Comparison of ENCODE assay signal across 8 cellular contexts in the genomic region with DNA sequence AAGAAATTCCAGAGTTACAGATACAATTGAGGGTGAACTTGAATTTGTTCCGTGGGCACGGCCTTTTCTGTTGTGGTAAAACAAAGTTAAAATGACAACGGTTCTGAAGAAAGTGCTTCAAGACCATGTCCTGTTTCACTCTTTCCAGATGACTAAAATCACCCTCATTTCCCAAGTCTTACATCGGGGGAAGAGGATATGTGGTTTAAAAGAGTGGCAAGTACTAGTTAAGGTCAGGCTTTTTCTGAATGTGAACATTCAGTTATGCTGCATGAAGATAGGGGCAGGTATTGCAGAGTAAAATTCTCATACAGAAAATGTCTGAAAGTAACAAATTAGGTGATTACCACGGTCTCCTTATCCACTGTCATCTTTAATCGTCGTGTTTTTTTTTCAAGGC.
DNase-seq lines count a peak whose midpoint lies in the region; ATAC-seq, FAIRE-seq and TF ChIP-seq lines count a peak whose summit lies in the region.
"Not testable (repeated sequence)": the region's sequence is repeated elsewhere in the genome, so short reads cannot be mapped to it uniquely, and the experiment has no call there.

No MANE protein-coding gene starts in this region.

- BruUV-seq in K562 (replicated peaks; lab: Mats Ljungman, UMichigan) = not testable (repeated sequence)

- CTCF ChIA-PET in CD4-positive, alpha-beta T cell (lab: Charles Lee); activated CD8-positive, alpha-beta T cell treated with anti-CD3 and anti-CD28 coated beads, Interleukin-2, amount 10 ng/mL, durations not matched to agents 7 days and 5 days (lab: Charles Lee); activated naive CD4-positive, alpha-beta T cell treated with anti-CD3 and anti-CD28 coated beads for 36 hours (lab: Charles Lee); K562 (lab: Yijun Ruan, JAX; ENCODE audit: low intra/inter-chr PET ratio); naive thymus-derived CD4-positive, alpha-beta T cell (lab: Charles Lee): not testable (repeated sequence)

- WGBS in K562 (ENCODE audit: insufficient coverage, low coverage, missing lambda C conversion rate) = 4% methylated on average over 3 of the region's 7 CpGs

- not testable (repeated sequence) for H3K27me3 Mint-ChIP-seq in CD4-positive, alpha-beta T cell; T-helper 2 cell treated with Interferon-gamma antibody and Interleukin-4, amounts not matched to agents 5 μg/mL and 100 μg/mL, for 36 hours (ENCODE audit: low read depth); activated CD8-positive, alpha-beta T cell treated with anti-CD3 and anti-CD28 coated beads, Interleukin-2, amount 10 ng/mL, durations not matched to agents 7 days and 5 days (ENCODE audit: low read depth); activated naive CD4-positive, alpha-beta T cell treated with anti-CD3 and anti-CD28 coated beads for 36 hours (ENCODE audit: low read depth); naive thymus-derived CD4-positive, alpha-beta T cell

- peak overlapping the region; percentile 81 for H3K27ac Mint-ChIP-seq in CD4-positive, alpha-beta T cell
- H3K27ac Mint-ChIP-seq in T-helper 2 cell treated with Interferon-gamma antibody and Interleukin-4, amounts not matched to agents 5 μg/mL and 100 μg/mL, for 36 hours = peak overlapping the region; percentile 85
- H3K27ac Mint-ChIP-seq in activated CD8-positive, alpha-beta T cell treated with anti-CD3 and anti-CD28 coated beads, Interleukin-2, amount 10 ng/mL, durations not matched to agents 7 days and 5 days = peak overlapping the region; percentile 87
- H3K27ac Mint-ChIP-seq in activated naive CD4-positive, alpha-beta T cell treated with anti-CD3 and anti-CD28 coated beads for 36 hours = peak overlapping the region; percentile 77
- peak overlapping the region; percentile 61 to 95 (median 88) for H3K27ac Mint-ChIP-seq in naive thymus-derived CD4-positive, alpha-beta T cell

- H3K9me1 ChIP-seq in K562 (ENCODE audit: control insufficient read depth, insufficient read depth, low read length) = not testable (repeated sequence)

- H3K27me3 ChIP-seq in CD4-positive, alpha-beta T cell (ENCODE audit: control insufficient read depth, insufficient read depth, low read length); Karpas-422 (ENCODE audit: low read length); K562 (ENCODE audit: control insufficient read depth in 2 of 2, insufficient read depth in 2 of 2, low read length in 2 of 2); naive thymus-derived CD4-positive, alpha-beta T cell (ENCODE audit: control insufficient read depth in 2 of 2, insufficient read depth in 2 of 2, low read length in 2 of 2): not testable (repeated sequence)

- not testable (repeated sequence) for H3K4me3 ChIP-seq in Karpas-422 (ENCODE audit: low read length); K562; naive thymus-derived CD4-positive, alpha-beta T cell (ENCODE audit: low read length)

- not testable (repeated sequence) for TF ChIP-seq EP300 in K562 (IDR thresholded peaks at IDR 0.05; ENCODE audit: low read length)

- not testable (repeated sequence) for H3K9ac ChIP-seq in Karpas-422 (ENCODE audit: low read length); K562 (ENCODE audit: insufficient read depth in 1 of 2, low read depth in 2 of 2, low read length in 2 of 2)

- ATAC-seq in CD4-positive, alpha-beta T cell (ENCODE audit: poor library complexity) = peak; percentile 5
- ATAC-seq in activated CD8-positive, alpha-beta T cell treated with anti-CD3 and anti-CD28 coated beads, Interleukin-2, amount 10 ng/mL, durations not matched to agents 7 days and 5 days = peak; percentile 25
- ATAC-seq in K562 = peak; percentile 9
- ATAC-seq in naive thymus-derived CD4-positive, alpha-beta T cell = not testable (repeated sequence)
- ATAC-seq in stimulated activated naive CD8-positive, alpha-beta T cell treated with anti-CD3 and anti-CD28 coated beads, Interleukin-15, Interleukin-2, amounts not matched to agents 100 U/mL and 50 U/mL, for 24 hours = peak; percentile 44

- not testable (repeated sequence) for H3K36me3 ChIP-seq in Karpas-422 (ENCODE audit: insufficient read depth, low read length); K562 (ENCODE audit: control insufficient read depth, insufficient read depth, low read length); naive thymus-derived CD4-positive, alpha-beta T cell (ENCODE audit: control insufficient read depth in 2 of 3, insufficient read depth in 3 of 3, low read length in 3 of 3)

- TF ChIP-seq RAD21 in K562 (CRISPR knock-in tag; conservative IDR thresholded peaks at IDR 0.05 in 1 of 2, IDR thresholded peaks at IDR 0.05 in 1 of 2) = not testable (repeated sequence)

- H2AFZ ChIP-seq in Karpas-422 (ENCODE audit: low read length); K562 (ENCODE audit: low read depth, low read length): not testable (repeated sequence)

- intact Hi-C loops in CD4-positive, alpha-beta T cell (cut with DNase I, micrococcal nuclease); activated naive CD4-positive, alpha-beta T cell treated with anti-CD3 and anti-CD28 coated beads for 36 hours (cut with micrococcal nuclease); K562 (cut with micrococcal nuclease); naive thymus-derived CD4-positive, alpha-beta T cell (cut with micrococcal nuclease): not testable (repeated sequence)

- FAIRE-seq in K562 (lab: Jason Lieb, UNC) = peak; percentile 66

- not testable (repeated sequence) for H3K4me3 Mint-ChIP-seq in CD4-positive, alpha-beta T cell; activated naive CD4-positive, alpha-beta T cell treated with anti-CD3 and anti-CD28 coated beads for 36 hours
- H3K4me3 Mint-ChIP-seq in T-helper 2 cell treated with Interferon-gamma antibody and Interleukin-4, amounts not matched to agents 5 μg/mL and 100 μg/mL, for 36 hours = peak overlapping the region; percentile 56
- peak overlapping the region; percentile 48 for H3K4me3 Mint-ChIP-seq in activated CD8-positive, alpha-beta T cell treated with anti-CD3 and anti-CD28 coated beads, Interleukin-2, amount 10 ng/mL, durations not matched to agents 7 days and 5 days
- H3K4me3 Mint-ChIP-seq in naive thymus-derived CD4-positive, alpha-beta T cell = peak overlapping the region in 5 of 10 donors; percentile 8 to 55 (median 48)

- H3K9me2 ChIP-seq in Karpas-422 (replicated peaks; ENCODE audit: insufficient read depth, low read length) = not testable (repeated sequence)

- in situ Hi-C loops in K562 (cut with MboI) = not testable (repeated sequence)

- POLR2A ChIA-PET in CD4-positive, alpha-beta T cell (lab: Charles Lee); activated CD8-positive, alpha-beta T cell treated with anti-CD3 and anti-CD28 coated beads, Interleukin-2, amount 10 ng/mL, durations not matched to agents 7 days and 5 days (lab: Charles Lee); K562 (lab: Yijun Ruan, JAX); naive thymus-derived CD4-positive, alpha-beta T cell (lab: Charles Lee): not testable (repeated sequence)

- H3K9me3 Mint-ChIP-seq in CD4-positive, alpha-beta T cell; T-helper 2 cell treated with Interferon-gamma antibody and Interleukin-4, amounts not matched to agents 5 μg/mL and 100 μg/mL, for 36 hours; activated CD8-positive, alpha-beta T cell treated with anti-CD3 and anti-CD28 coated beads, Interleukin-2, amount 10 ng/mL, durations not matched to agents 7 days and 5 days (ENCODE audit: insufficient read depth); activated naive CD4-positive, alpha-beta T cell treated with anti-CD3 and anti-CD28 coated beads for 36 hours; naive thymus-derived CD4-positive, alpha-beta T cell: not testable (repeated sequence)

- peaks cover 48% of the 10 kb centered on the region for H3K4me1 ChIP-seq in Karpas-422 (ENCODE audit: low read length)
- not testable (repeated sequence) for H3K4me1 ChIP-seq in K562 (replicated peaks in 1 of 2; ENCODE audit: control insufficient read depth in 2 of 2, insufficient read depth in 2 of 2, low read length in 2 of 2)
- H3K4me1 ChIP-seq in naive thymus-derived CD4-positive, alpha-beta T cell (ENCODE audit: control insufficient read depth in 2 of 2, insufficient read depth in 2 of 2, low read length in 2 of 2) = peaks cover 6 to 16% of the 10 kb centered on the region in 2 donors

- not testable (repeated sequence) for DNase-seq in CD4-positive, alpha-beta T cell; Karpas-422; T-helper 2 cell treated with Interferon-gamma antibody and Interleukin-4, amounts not matched to agents 5 μg/mL and 100 μg/mL, for 36 hours (ENCODE audit: low spot score); activated CD8-positive, alpha-beta T cell treated with anti-CD3 and anti-CD28 coated beads, Interleukin-2, amount 10 ng/mL, durations not matched to agents 7 days and 5 days; activated naive CD4-positive, alpha-beta T cell treated with anti-CD3 and anti-CD28 coated beads for 36 hours; K562 (ENCODE audit: extremely low read depth in 1 of 4, low spot score in 3 of 4); naive thymus-derived CD4-positive, alpha-beta T cell; stimulated activated naive CD8-positive, alpha-beta T cell treated with anti-CD3 and anti-CD28 coated beads, Interleukin-15, Interleukin-2, amounts not matched to agents 100 U/mL and 50 U/mL, for 24 hours

- not testable (repeated sequence) for TF ChIP-seq POLR2A in K562 (conservative IDR thresholded peaks at IDR 0.05)

- not testable (repeated sequence) for H3K9me3 ChIP-seq in CD4-positive, alpha-beta T cell (ENCODE audit: control insufficient read depth, low read length); Karpas-422 (ENCODE audit: low read length); K562 (replicated peaks; ENCODE audit: control insufficient read depth, insufficient read depth, low read depth, low read length); naive thymus-derived CD4-positive, alpha-beta T cell (ENCODE audit: control insufficient read depth in 2 of 3, low read length in 3 of 3)

- TF ChIP-seq CTCF in CD4-positive, alpha-beta T cell (IDR thresholded peaks at IDR 0.05); K562 (IDR thresholded peaks at IDR 0.05 in 2 of 3, conservative IDR thresholded peaks at IDR 0.05 in 1 of 3; ENCODE audit: insufficient read depth in 2 of 3, low read depth in 1 of 3, low read length in 3 of 3): not testable (repeated sequence)

- not testable (repeated sequence) for H3K27ac ChIP-seq in CD4-positive, alpha-beta T cell (ENCODE audit: low read depth, low read length); K562 (ENCODE audit: extremely low read depth, low read depth, low read length); naive thymus-derived CD4-positive, alpha-beta T cell (ENCODE audit: low read depth, low read length)
- H3K27ac ChIP-seq in Karpas-422 (ENCODE audit: low read length) = peak overlapping the region; percentile 90

- H3K36me3 Mint-ChIP-seq in CD4-positive, alpha-beta T cell (ENCODE audit: low read depth); T-helper 2 cell treated with Interferon-gamma antibody and Interleukin-4, amounts not matched to agents 5 μg/mL and 100 μg/mL, for 36 hours (ENCODE audit: low read depth); activated CD8-positive, alpha-beta T cell treated with anti-CD3 and anti-CD28 coated beads, Interleukin-2, amount 10 ng/mL, durations not matched to agents 7 days and 5 days (ENCODE audit: low read depth); activated naive CD4-positive, alpha-beta T cell treated with anti-CD3 and anti-CD28 coated beads for 36 hours (ENCODE audit: low read depth); naive thymus-derived CD4-positive, alpha-beta T cell: not testable (repeated sequence)

- H3K4me1 Mint-ChIP-seq in CD4-positive, alpha-beta T cell (ENCODE audit: low read depth) = not testable (repeated sequence)
- peaks cover 13% of the 10 kb centered on the region for H3K4me1 Mint-ChIP-seq in T-helper 2 cell treated with Interferon-gamma antibody and Interleukin-4, amounts not matched to agents 5 μg/mL and 100 μg/mL, for 36 hours (ENCODE audit: low read depth)
- peaks cover 19% of the 10 kb centered on the region for H3K4me1 Mint-ChIP-seq in activated CD8-positive, alpha-beta T cell treated with anti-CD3 and anti-CD28 coated beads, Interleukin-2, amount 10 ng/mL, durations not matched to agents 7 days and 5 days (ENCODE audit: low read depth)
- H3K4me1 Mint-ChIP-seq in activated naive CD4-positive, alpha-beta T cell treated with anti-CD3 and anti-CD28 coated beads for 36 hours (ENCODE audit: low read depth) = peaks cover 20% of the 10 kb centered on the region
- H3K4me1 Mint-ChIP-seq in naive thymus-derived CD4-positive, alpha-beta T cell = peaks cover 4 to 20% (median 17%) of the 10 kb centered on the region in 7 donors

- not testable (repeated sequence) for H4K20me1 ChIP-seq in Karpas-422 (ENCODE audit: insufficient read depth, low read depth, low read length); K562 (replicated peaks; ENCODE audit: control insufficient read depth, insufficient read depth, low read length)

- H3K79me2 ChIP-seq in Karpas-422 (ENCODE audit: low read length) (peaks cover 23% of the 10 kb centered on the region), K562 (ENCODE audit: control insufficient read depth, insufficient read depth, low read length) (peaks cover 34% of the 10 kb centered on the region)

- not testable (repeated sequence) for H3K4me2 ChIP-seq in Karpas-422 (ENCODE audit: low read depth, low read length, poor library complexity, severe bottlenecking); K562 (ENCODE audit: insufficient read depth, low read length)
